8 cellular contexts compared by ENCODE assay signal in genomic region chr16:80804451-80805383, GRCh38. TPM values are rescaled to one million over a fixed set of nuclear protein-coding genes. Genes with fewer than 3 reads are reported as not detected.
A peak's percentile ranks its signal among the peaks of the same experiment; 100 is the strongest.
DNase-seq lines count a peak whose midpoint lies in the region; ATAC-seq and TF ChIP-seq lines count a peak whose summit lies in the region.

CDYL2 (minus strand) TSS chr16:80804598; CDS start chr16:80804173, 425 bp downstream.

- no peaks in the 10 kb centered on the region; the same call in 1 of the 2 replicates for H3F3A ChIP-seq in MM.1S (ENCODE audit: insufficient read depth, low read length)

- H3K27me3 ChIP-seq in MM.1S (replicated peaks; ENCODE audit: insufficient read depth, low read length): no peaks in the 10 kb centered on the region
- H3K27me3 ChIP-seq in neuronal stem cell (ENCODE audit: control insufficient read depth in 3 of 3, insufficient read depth in 3 of 3, low read depth in 1 of 3, low read length in 3 of 3): peaks cover 2 to 33% (median 10%) of the 10 kb centered on the region in 3 experiments

- no peak within 1 kb of the TSS for H3K9ac ChIP-seq in MM.1S (ENCODE audit: low read length)
- peak within 1 kb of the TSS; percentile 96 for H3K9ac ChIP-seq in neuronal stem cell (ENCODE audit: low read depth, low read length, poor library complexity)

- H3K4me3 ChIP-seq in MM.1S (ENCODE audit: low read length): peak within 1 kb of the TSS; percentile 53; the same call in 1 of the 2 replicates
- peak within 1 kb of the TSS; percentile 75 for H3K4me3 ChIP-seq in fibroblast of pulmonary artery (replicated peaks; ENCODE audit: low read depth, low read length)
- peak within 1 kb of the TSS; percentile 68 to 99 for H3K4me3 ChIP-seq in neuronal stem cell (ENCODE audit: low read length in 2 of 2)

- H2BK12ac ChIP-seq in neuronal stem cell (ENCODE audit: low read length): peak within 1 kb of the TSS; percentile 63

- peak; percentile 83 for ATAC-seq in GM21723 (IDR thresholded peaks at IDR 0.05; ENCODE audit: unreplicated experiment)

- peak within 1 kb of the TSS; percentile 98 for H3K18ac ChIP-seq in neuronal stem cell (ENCODE audit: low read length)

- no peak within 1 kb of the TSS for H4K91ac ChIP-seq in neuronal stem cell (ENCODE audit: low read depth, low read length, poor library complexity)

- no peak within 1 kb of the TSS for H2BK15ac ChIP-seq in neuronal stem cell (ENCODE audit: low read length)

- no peaks in the 10 kb centered on the region for H4K20me1 ChIP-seq in MM.1S (ENCODE audit: insufficient read depth, low read length)

- no peaks in the 10 kb centered on the region for H3K9me3 ChIP-seq in MM.1S (replicated peaks; ENCODE audit: insufficient read depth, low read length)
- peaks cover 0 to 5% of the 10 kb centered on the region in 2 donors for H3K9me3 ChIP-seq in neuronal stem cell (replicated peaks in 1 of 2; ENCODE audit: control insufficient read depth in 2 of 2, insufficient read depth in 1 of 2, low read depth in 1 of 2, low read length in 2 of 2)

- H3K14ac ChIP-seq in neuronal stem cell (ENCODE audit: low read length): peak within 1 kb of the TSS; percentile 72

- TF ChIP-seq CTCF in MM.1S (IDR thresholded peaks at IDR 0.05; ENCODE audit: low read length) (no peak), fibroblast of pulmonary artery (IDR thresholded peaks at IDR 0.05; ENCODE audit: low read length, missing control alignments) (no peak)

- H3K79me1 ChIP-seq in neuronal stem cell (ENCODE audit: low read depth, low read length): no peaks in the 10 kb centered on the region

- no peak within 1 kb of the TSS for H2BK5ac ChIP-seq in neuronal stem cell (ENCODE audit: low read length)

- H3K4ac ChIP-seq in neuronal stem cell (ENCODE audit: low read length): no peak within 1 kb of the TSS

- H3K4me1 ChIP-seq in MM.1S (ENCODE audit: low read length) (no peaks in the 10 kb centered on the region), neuronal stem cell (ENCODE audit: control insufficient read depth in 2 of 2, insufficient read depth in 1 of 2, low read depth in 1 of 2, low read length in 2 of 2) (peaks cover 0 to 1% of the 10 kb centered on the region in 2 donors)

- peak; percentile 54 for DNase-seq in Daoy (ENCODE audit: low read depth)
- peak; percentile 48 for DNase-seq in MM.1S
- DNase-seq in activated T-cell treated with anti-CD3 and anti-CD28 coated beads, Interleukin-2, amount 50 U/mL, for 48 hours: peak; percentile 23 to 65
- DNase-seq in fibroblast of pulmonary artery (ENCODE audit: low read depth): peak; percentile 31
- DNase-seq in neuronal stem cell (ENCODE audit: low spot score): peak; percentile 14
- no peak for DNase-seq in AML-193 (lab: John Stamatoyannopoulos, UW)
- no peak for DNase-seq in T1000 (lab: John Stamatoyannopoulos, UW)

- no peak within 1 kb of the TSS for H4K8ac ChIP-seq in neuronal stem cell (ENCODE audit: low read depth, low read length)

- H3K36me3 ChIP-seq in MM.1S (replicated peaks; ENCODE audit: insufficient read depth, low read length) (no peaks in the 10 kb centered on the region), neuronal stem cell (replicated peaks in 1 of 2; ENCODE audit: control insufficient read depth in 2 of 2, insufficient read depth in 2 of 2, low read length in 2 of 2) (no peaks in the 10 kb centered on the region)

- H3K27ac ChIP-seq in MM.1S (ENCODE audit: low read length) (no peak within 1 kb of the TSS), neuronal stem cell (replicated peaks; ENCODE audit: low read length) (no peak within 1 kb of the TSS)

- H2AK5ac ChIP-seq in neuronal stem cell (ENCODE audit: low read depth, low read length): peak within 1 kb of the TSS; percentile 48

- H2BK120ac ChIP-seq in neuronal stem cell (ENCODE audit: low read depth, low read length): peak within 1 kb of the TSS; percentile 67

- H2AFZ ChIP-seq in MM.1S (ENCODE audit: low read length) (no peak within 1 kb of the TSS), neuronal stem cell (ENCODE audit: low read length) (peak within 1 kb of the TSS; percentile 99)

- no peaks in the 10 kb centered on the region for H3K9me2 ChIP-seq in MM.1S (replicated peaks; ENCODE audit: insufficient read depth, low read length)

- H3K4me2 ChIP-seq in MM.1S (ENCODE audit: low read depth, low read length) (peak within 1 kb of the TSS; percentile 43; the same call in 1 of the 2 replicates), neuronal stem cell (ENCODE audit: insufficient read depth, low read length, poor library complexity, severe bottlenecking) (peak within 1 kb of the TSS; percentile 97)

- WGBS in neuronal stem cell (ENCODE audit: extremely low coverage in 2 of 2, insufficient read length in 2 of 2, insufficient replicate concordance in 1 of 2), 2 donors: no CpG with 5 or more reads among the region's 79 CpGs

- H3K23ac ChIP-seq in neuronal stem cell (ENCODE audit: low read depth, low read length, poor library complexity): no peak within 1 kb of the TSS

- no peaks in the 10 kb centered on the region for H3K79me2 ChIP-seq in MM.1S (ENCODE audit: low read length)

RNA-seq across cellular contexts. Expression of gene CDYL2, which starts in this region (rescaled TPM):
- total RNA-seq in Daoy (2014; rRNA removed; shearing (Covaris generic)): 4.1 and 5.0 TPM in 2 replicates
- polyA plus RNA-seq in neuronal stem cell (2013, experiment 1 of 2): 4.4 TPM
- polyA plus RNA-seq in neuronal stem cell (2013, experiment 2 of 2): 4.7 TPM

Comparison
In these comparisons a context has a peak if more than half of its experiments do, and no peak if none do; other contexts are left out.
1. DNase-seq: peak in Daoy (single experiment), MM.1S (single experiment), activated T-cell treated with anti-CD3 and anti-CD28 coated beads, Interleukin-2, amount 50 U/mL, for 48 hours (2 of 2), fibroblast of pulmonary artery (single experiment) and neuronal stem cell (single experiment); none in AML-193 (0 of 2) and T1000 (single experiment).
2. Peak in every context shown above with its lines, with median percentiles within 50 percentile points of each other: H3K4me3 ChIP-seq.